38 cellular contexts compared by ENCODE assay signal in genomic region chr11:77697865-77698264, GRCh38.
"Had no signal": no experiment of that assay in that cellular context is flagged by ENCODE, and none has a peak within 500 bp of the region (broad histone marks: within the 10 kb centered on the region; RNA-seq: fewer than 3 reads in every experiment).

No MANE protein-coding gene starts in this region.

- FAIRE-seq: astrocyte, bronchial epithelial cell had no signal

- H3K4me1 ChIP-seq: adrenal gland, ascending aorta, body of pancreas, breast epithelium had no signal

- H3K27me3 Mint-ChIP-seq: activated naive CD4-positive, alpha-beta T cell treated with anti-CD3 and anti-CD28 coated beads, Interleukin-2, amount 10 ng/mL, durations not matched to agents 7 days and 5 days; activated naive CD4-positive, alpha-beta T cell treated with anti-CD3 and anti-CD28 coated beads, Interleukin-2, amount 50 U/mL, for 24 hours; activated naive CD8-positive, alpha-beta T cell; activated naive CD8-positive, alpha-beta T cell treated with anti-CD3 and anti-CD28 coated beads for 36 hours; activated naive CD8-positive, alpha-beta T cell treated with anti-CD3 and anti-CD28 coated beads, Interleukin-2, amount 10 ng/mL, durations not matched to agents 7 days and 5 days; activated naive CD8-positive, alpha-beta T cell treated with anti-CD3 and anti-CD28 coated beads, Interleukin-2, amount 50 U/mL, for 24 hours; activated T-helper 17 cell treated with anti-CD3 and anti-CD28 coated beads, Interleukin-2, amount 50 U/mL, for 72 hours; brain; central memory CD8-positive, alpha-beta T cell had no signal

- H3K4me1 Mint-ChIP-seq: activated naive CD4-positive, alpha-beta T cell treated with anti-CD3 and anti-CD28 coated beads, Interleukin-2, amount 10 ng/mL, durations not matched to agents 7 days and 5 days; activated naive CD8-positive, alpha-beta T cell treated with anti-CD3 and anti-CD28 coated beads, Interleukin-2, amount 10 ng/mL, durations not matched to agents 7 days and 5 days; brain had no signal

- ATAC-seq: activated naive CD4-positive, alpha-beta T cell treated with anti-CD3 and anti-CD28 coated beads, Interleukin-2, amount 50 U/mL, for 72 hours; activated naive CD8-positive, alpha-beta T cell treated with anti-CD3 and anti-CD28 coated beads, Interleukin-2, amount 50 U/mL, for 24 hours; activated T-cell treated with anti-CD3 and anti-CD28 coated beads, Interleukin-2, amount 50 U/mL, for 4 hours; activated T-cell treated with anti-CD3 and anti-CD28 coated beads, Interleukin-2, amount 50 U/mL, for 72 hours; activated T-helper 17 cell treated with anti-CD3 and anti-CD28 coated beads, Interleukin-2, amount 50 U/mL, for 72 hours; body of pancreas had no signal

- H3K9me3 Mint-ChIP-seq: activated naive CD4-positive, alpha-beta T cell treated with anti-CD3 and anti-CD28 coated beads for 36 hours; activated naive CD4-positive, alpha-beta T cell treated with anti-CD3 and anti-CD28 coated beads, Interleukin-2, amount 10 ng/mL, durations not matched to agents 7 days and 5 days; activated naive CD4-positive, alpha-beta T cell treated with anti-CD3 and anti-CD28 coated beads, Interleukin-2, amount 50 U/mL, for 24 hours; activated naive CD4-positive, alpha-beta T cell treated with anti-CD3 and anti-CD28 coated beads, Interleukin-2, amount 50 U/mL, for 72 hours; activated naive CD8-positive, alpha-beta T cell treated with anti-CD3 and anti-CD28 coated beads for 36 hours; activated naive CD8-positive, alpha-beta T cell treated with anti-CD3 and anti-CD28 coated beads, Interleukin-2, amount 10 ng/mL, durations not matched to agents 7 days and 5 days; activated naive CD8-positive, alpha-beta T cell treated with anti-CD3 and anti-CD28 coated beads, Interleukin-2, amount 50 U/mL, for 24 hours; activated T-cell treated with anti-CD3 and anti-CD28 coated beads, Interleukin-2, amount 50 U/mL, for 4 hours; activated T-cell treated with anti-CD3 and anti-CD28 coated beads, Interleukin-2, amount 50 U/mL, for 72 hours; activated T-helper 1 cell treated with anti-CD3 and anti-CD28 coated beads, Interleukin-12 subunit alpha, Interleukin-12 subunit beta, Interleukin-2, Interleukin-4 antibody, amounts not matched to agents 30 ng/mL and 10 ng/mL and 1 ng/mL, durations not matched to agents 14 hours and 24 hours and 36 hours; activated T-helper 17 cell treated with anti-CD3 and anti-CD28 coated beads, Interleukin-2, amount 50 U/mL, for 72 hours; activated T-helper 2 cell treated with anti-CD3 and anti-CD28 coated beads, Interferon-gamma antibody, Interleukin-2, Interleukin-4, amounts not matched to agents 10 μg/mL and 5 μg/mL and 100 μg/mL, durations not matched to agents 14 hours and 24 hours and 36 hours; brain; central memory CD8-positive, alpha-beta T cell had no signal

- H3K4me3 ChIP-seq: adrenal gland, ascending aorta, body of pancreas, breast epithelium, cardiac muscle cell had no signal

- DNase-seq: activated effector memory CD4-positive, alpha-beta T cell treated with anti-CD3 and anti-CD28 coated beads, Interleukin-2, amount 50 U/mL, for 16 hours; activated effector memory CD4-positive, alpha-beta T cell treated with Interleukin-2 at 50 U/mL for 16 hours; activated gamma-delta T cell; activated gamma-delta T cell treated with Interleukin-2 at 50 U/mL for 16 hours; activated naive CD4-positive, alpha-beta T cell; activated naive CD4-positive, alpha-beta T cell treated with anti-CD3 and anti-CD28 coated beads for 36 hours; activated naive CD4-positive, alpha-beta T cell treated with anti-CD3 and anti-CD28 coated beads, Interleukin-2, amount 10 ng/mL, durations not matched to agents 7 days and 5 days; activated naive CD4-positive, alpha-beta T cell treated with anti-CD3 and anti-CD28 coated beads, Interleukin-2, amount 50 U/mL, for 16 hours; activated naive CD4-positive, alpha-beta T cell treated with Interleukin-2 at 50 U/mL for 16 hours; activated naive CD8-positive, alpha-beta T cell treated with anti-CD3 and anti-CD28 coated beads for 36 hours; activated naive CD8-positive, alpha-beta T cell treated with anti-CD3 and anti-CD28 coated beads, Interleukin-2, amount 10 ng/mL, durations not matched to agents 7 days and 5 days; activated naive CD8-positive, alpha-beta T cell treated with anti-CD3 and anti-CD28 coated beads, Interleukin-2, amount 50 U/mL, for 24 hours; activated T-cell treated with anti-CD3 and anti-CD28 coated beads, Interleukin-2, amount 50 U/mL, for 4 hours; activated T-cell treated with anti-CD3 and anti-CD28 coated beads, Interleukin-2, amount 50 U/mL, for 48 hours; activated T-cell treated with anti-CD3 and anti-CD28 coated beads, Interleukin-2, amount 50 U/mL, for 72 hours; adrenal gland; amniotic stem cell; amygdala; anterior cingulate cortex; aorta; body of pancreas; brain microvascular endothelial cell; caudate nucleus; central memory CD4-positive, alpha-beta T cell; cerebellar nuclear complex had no signal

- H3K27ac ChIP-seq: adrenal gland, ascending aorta, body of pancreas, brain microvascular endothelial cell, breast epithelium, cardiac muscle cell had no signal

- H3K27me3 ChIP-seq: adrenal gland, ascending aorta, body of pancreas, brain microvascular endothelial cell, breast epithelium, cardiac muscle cell had no signal

- H3K4me3 Mint-ChIP-seq: activated naive CD4-positive, alpha-beta T cell treated with anti-CD3 and anti-CD28 coated beads for 36 hours; activated naive CD4-positive, alpha-beta T cell treated with anti-CD3 and anti-CD28 coated beads, Interleukin-2, amount 10 ng/mL, durations not matched to agents 7 days and 5 days; activated naive CD4-positive, alpha-beta T cell treated with anti-CD3 and anti-CD28 coated beads, Interleukin-2, amount 50 U/mL, for 24 hours; activated naive CD8-positive, alpha-beta T cell; activated naive CD8-positive, alpha-beta T cell treated with anti-CD3 and anti-CD28 coated beads for 36 hours; activated naive CD8-positive, alpha-beta T cell treated with anti-CD3 and anti-CD28 coated beads, Interleukin-2, amount 10 ng/mL, durations not matched to agents 7 days and 5 days; activated naive CD8-positive, alpha-beta T cell treated with anti-CD3 and anti-CD28 coated beads, Interleukin-2, amount 50 U/mL, for 24 hours; activated T-cell treated with anti-CD3 and anti-CD28 coated beads, Interleukin-2, amount 50 U/mL, for 4 hours; activated T-cell treated with anti-CD3 and anti-CD28 coated beads, Interleukin-2, amount 50 U/mL, for 72 hours; activated T-helper 1 cell treated with anti-CD3 and anti-CD28 coated beads, Interleukin-12 subunit alpha, Interleukin-12 subunit beta, Interleukin-2, Interleukin-4 antibody, amounts not matched to agents 30 ng/mL and 10 ng/mL and 1 ng/mL, durations not matched to agents 14 hours and 24 hours and 36 hours; activated T-helper 17 cell treated with anti-CD3 and anti-CD28 coated beads, Interleukin-2, amount 50 U/mL, for 72 hours; brain; central memory CD8-positive, alpha-beta T cell had no signal

- H3K27ac Mint-ChIP-seq: activated naive CD4-positive, alpha-beta T cell treated with anti-CD3 and anti-CD28 coated beads for 36 hours; activated naive CD4-positive, alpha-beta T cell treated with anti-CD3 and anti-CD28 coated beads, Interleukin-2, amount 10 ng/mL, durations not matched to agents 7 days and 5 days; activated naive CD4-positive, alpha-beta T cell treated with anti-CD3 and anti-CD28 coated beads, Interleukin-2, amount 50 U/mL, for 24 hours; activated naive CD4-positive, alpha-beta T cell treated with anti-CD3 and anti-CD28 coated beads, Interleukin-2, amount 50 U/mL, for 72 hours; activated naive CD8-positive, alpha-beta T cell; activated naive CD8-positive, alpha-beta T cell treated with anti-CD3 and anti-CD28 coated beads for 36 hours; activated naive CD8-positive, alpha-beta T cell treated with anti-CD3 and anti-CD28 coated beads, Interleukin-2, amount 10 ng/mL, durations not matched to agents 7 days and 5 days; activated T-cell treated with anti-CD3 and anti-CD28 coated beads, Interleukin-2, amount 50 U/mL, for 72 hours; activated T-helper 1 cell treated with anti-CD3 and anti-CD28 coated beads, Interleukin-12 subunit alpha, Interleukin-12 subunit beta, Interleukin-2, Interleukin-4 antibody, amounts not matched to agents 30 ng/mL and 10 ng/mL and 1 ng/mL, durations not matched to agents 14 hours and 24 hours and 36 hours; activated T-helper 17 cell treated with anti-CD3 and anti-CD28 coated beads, Interleukin-2, amount 50 U/mL, for 72 hours; activated T-helper 2 cell treated with anti-CD3 and anti-CD28 coated beads, Interferon-gamma antibody, Interleukin-2, Interleukin-4, amounts not matched to agents 10 μg/mL and 5 μg/mL and 100 μg/mL, durations not matched to agents 14 hours and 24 hours and 36 hours; brain had no signal

- H3K9me3 ChIP-seq: adrenal gland, ascending aorta, body of pancreas, breast epithelium had no signal
